8 cellular contexts compared by ENCODE assay signal in the genomic region with DNA sequence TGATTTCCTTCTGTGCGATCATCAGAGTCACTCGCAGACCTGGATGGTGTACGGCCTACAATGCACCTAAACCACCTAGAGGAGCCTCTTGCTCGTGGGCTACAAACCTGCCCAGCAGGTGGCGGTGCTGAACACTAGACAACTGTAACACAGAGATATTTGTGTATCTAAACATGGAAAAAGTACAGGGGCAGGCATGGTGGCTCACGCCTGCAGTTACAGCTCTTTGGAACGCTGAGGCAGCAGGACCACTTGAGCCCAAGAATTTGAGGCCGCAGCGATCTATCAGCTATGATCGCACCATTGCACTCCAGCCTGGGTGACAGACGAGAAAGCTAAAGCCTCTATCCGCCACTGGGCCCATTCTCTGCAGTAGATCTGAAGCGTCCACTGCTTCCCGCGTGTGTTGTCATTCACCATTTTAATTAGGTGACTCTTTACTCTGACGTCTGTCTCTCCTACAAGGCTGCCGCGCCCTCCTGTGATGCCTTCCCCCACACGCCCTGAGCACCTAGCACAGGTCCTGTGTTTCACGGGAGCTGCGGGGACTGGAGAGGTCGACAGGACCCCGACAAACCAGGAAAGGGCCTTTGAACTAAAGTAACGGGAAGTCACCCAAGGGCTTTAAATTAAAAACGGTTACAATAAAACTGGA. TPM values are rescaled to one million over a fixed set of nuclear protein-coding genes. Genes with fewer than 3 reads are reported as not detected.
DNase-seq lines count a peak whose midpoint lies in the region; ATAC-seq and TF ChIP-seq lines count a peak whose summit lies in the region.

No MANE protein-coding gene starts in this region.

- H3K4me3 Mint-ChIP-seq in HFFc6 (peak overlapping the region; percentile 98), activated B cell treated with CpG ODN at 0.5 μM for 24 hours (peak overlapping the region; percentile 94)

- H3K9me3 Mint-ChIP-seq in HFFc6: no peaks in the 10 kb centered on the region
- no peaks in the 10 kb centered on the region for H3K9me3 Mint-ChIP-seq in activated B cell treated with CpG ODN at 0.5 μM for 24 hours

- ATAC-seq in activated B cell treated with CpG ODN at 0.5 μM for 24 hours (ENCODE audit: low read depth): peak; percentile 26
- peak; percentile 62 for ATAC-seq in left lung

- H3K27ac Mint-ChIP-seq in HFFc6: peak overlapping the region; percentile 99
- H3K27ac Mint-ChIP-seq in activated B cell treated with CpG ODN at 0.5 μM for 24 hours: peak overlapping the region; percentile 96

- peak overlapping the region; percentile 89 to 98 for H3K4me3 ChIP-seq in left lung

- POLR2A ChIA-PET in activated B cell treated with CpG ODN at 0.5 μM for 24 hours (lab: Charles Lee): interaction anchor here (0.7 to 1.7 kb wide), 4 partner anchors 19 to 47 kb away, joined by 3 to 13 read pairs (median 4); a partner anchor contains a TSS

- H3K27ac ChIP-seq in left lung: peak overlapping the region; percentile 97

- intact Hi-C loops in activated B cell treated with CpG ODN at 0.5 μM for 24 hours (cut with micrococcal nuclease): loop anchor here (1.0 to 5.0 kb wide), 4 partner anchors 33 to 1001 kb away; a partner anchor contains a TSS
- intact Hi-C loops in left lung (cut with DNase I): no loop called here

- peak; percentile 54 for TF ChIP-seq CTCF in GM12801 (IDR thresholded peaks at IDR 0.05; ENCODE audit: extremely low read depth, insufficient read length)
- peak; percentile 87 for TF ChIP-seq CTCF in HFFc6 (IDR thresholded peaks at IDR 0.05)
- peak; percentile 37 for TF ChIP-seq CTCF in activated B cell treated with CpG ODN at 0.5 μM for 24 hours (IDR thresholded peaks at IDR 0.05)
- TF ChIP-seq CTCF in left lung (IDR thresholded peaks at IDR 0.05): peak; percentile 60 to 72

- H3K4me1 Mint-ChIP-seq in HFFc6 (ENCODE audit: low read depth) (peaks cover 33% of the 10 kb centered on the region), activated B cell treated with CpG ODN at 0.5 μM for 24 hours (peaks cover 33% of the 10 kb centered on the region)

- H3K36me3 Mint-ChIP-seq in HFFc6 (ENCODE audit: low read depth): peaks cover 13% of the 10 kb centered on the region
- H3K36me3 Mint-ChIP-seq in activated B cell treated with CpG ODN at 0.5 μM for 24 hours (ENCODE audit: low read depth): peaks cover 44% of the 10 kb centered on the region

- H3K36me3 ChIP-seq in left lung: peaks cover 0 to 28% of the 10 kb centered on the region in 2 donors

- H3K4me1 ChIP-seq in left lung: peaks cover 18 to 42% of the 10 kb centered on the region in 2 donors

- CTCF ChIA-PET in activated B cell treated with CpG ODN at 0.5 μM for 24 hours (lab: Charles Lee): interaction anchor here (0.6 to 2.2 kb wide), 10 partner anchors 12 to 165 kb away, joined by 3 to 7 read pairs (median 4); a partner anchor contains a TSS

- peak; percentile 60 for DNase-seq in HFFc6
- peak; percentile 43 for DNase-seq in NCI-H1436 treated with DMSO at 0.1 percent for 48 hours (lab: John Stamatoyannopoulos, UW)
- peak; percentile 65 for DNase-seq in activated B cell treated with CpG ODN at 0.5 μM for 24 hours
- peak; percentile 42 for DNase-seq in cerebellum (ENCODE audit: low spot score)
- DNase-seq in left lung: peak; percentile 86 to 89
- DNase-seq in stimulated activated CD4-positive, alpha-beta T cell treated with anti-CD3 and anti-CD28 coated beads, Interleukin-4, amount 100 ng/mL, for 48 hours (ENCODE audit: low read depth in 2 of 2): peak; percentile 80 to 81
- no peak for DNase-seq in amniotic stem cell (lab: John Stamatoyannopoulos, UW)

- H3K27me3 Mint-ChIP-seq in HFFc6 (ENCODE audit: insufficient read depth) (peaks cover 4% of the 10 kb centered on the region), activated B cell treated with CpG ODN at 0.5 μM for 24 hours (no peaks in the 10 kb centered on the region)

- H3K27me3 ChIP-seq in left lung: no peaks in the 10 kb centered on the region

- H3K9me3 ChIP-seq in left lung: no peaks in the 10 kb centered on the region

RNA-seq across cellular contexts. Expression of a gene that starts 0.8 kb away (rescaled TPM):
- 10 to 100 TPM; 72.5 to 80.8 (median 77.7) TPM for total RNA-seq in HFFc6 (2021; fragmentation: NEBNext Ultra II Directional; extraction: Animal tissue kit (Norgen Biotek cat#: 25700))
- total RNA-seq in activated B cell treated with CpG ODN at 0.5 μM for 24 hours (58.6 and 66.7 TPM in 2 replicates), cerebellum (37.8 TPM), left lung (10 to 100 TPM; 47.2 to 62.3 TPM)

RNA-seq across cellular contexts. Expression of a gene that starts 0.8 kb away (rescaled TPM):
- 10 to 100 TPM; 45.7 to 62.0 (median 52.7) TPM for total RNA-seq in HFFc6 (2021; fragmentation: NEBNext Ultra II Directional; extraction: Animal tissue kit (Norgen Biotek cat#: 25700))
- total RNA-seq in activated B cell treated with CpG ODN at 0.5 μM for 24 hours: 56.7 and 58.2 TPM in 2 replicates
- total RNA-seq in cerebellum: 8.9 TPM
- 10 to 100 TPM; 34.3 to 48.5 TPM for total RNA-seq in left lung

RNA-seq across cellular contexts. Expression of a gene that starts 28.8 kb away (rescaled TPM):
- under 1 TPM in 1 of 6 experiments, not detected in 5; 0.31 TPM for total RNA-seq in HFFc6 (2021; fragmentation: NEBNext Ultra II Directional; extraction: Animal tissue kit (Norgen Biotek cat#: 25700))
- total RNA-seq in activated B cell treated with CpG ODN at 0.5 μM for 24 hours (not detected in 2 replicates), cerebellum (6.6 TPM), left lung (not detected)

RNA-seq across cellular contexts. Expression of a gene that starts 31.2 kb away (rescaled TPM):
- 1 to 10 TPM in 5 of 6 experiments, under 1 TPM in 1; 0.99 to 2.9 (median 1.2) TPM for total RNA-seq in HFFc6 (2021; fragmentation: NEBNext Ultra II Directional; extraction: Animal tissue kit (Norgen Biotek cat#: 25700))
- 137 and 152 TPM in 2 replicates for total RNA-seq in activated B cell treated with CpG ODN at 0.5 μM for 24 hours
- 1.6 TPM for total RNA-seq in cerebellum
- total RNA-seq in left lung: 10 to 100 TPM; 16.2 to 45.3 TPM

RNA-seq across cellular contexts. Expression of a gene that starts 39.3 kb away (rescaled TPM):
- total RNA-seq in HFFc6 (2021; fragmentation: NEBNext Ultra II Directional; extraction: Animal tissue kit (Norgen Biotek cat#: 25700)): not detected
- total RNA-seq in activated B cell treated with CpG ODN at 0.5 μM for 24 hours (not detected in 2 replicates), cerebellum (not detected), left lung (not detected)

Comparison
In these comparisons a context has a peak if more than half of its experiments do, and no peak if none do; other contexts are left out.
1. CTCF ChIP-seq: peak in every context shown above with its lines; median percentile 87 in HFFc6; 66 in left lung; 54 in GM12801; 37 in activated B cell treated with CpG ODN at 0.5 μM for 24 hours.